Comparison of ENCODE assay signal across 24 cellular contexts in genomic region chr12:16674885-16675284, GRCh38.
"Had no signal": no experiment of that assay in that cellular context is flagged by ENCODE, and none has a peak within 500 bp of the region (broad histone marks: within the 10 kb centered on the region; RNA-seq: fewer than 3 reads in every experiment).

No MANE protein-coding gene starts in this region.

- H3K27ac ChIP-seq: SJSA1 had no signal

- H3K27me3 ChIP-seq: MG63, SJSA1 had no signal

- DNase-seq: activated CD4-positive, alpha-beta T cell treated with anti-CD3 and anti-CD28 coated beads for 48 hours; activated CD4-positive, alpha-beta T cell treated with anti-CD3 and anti-CD28 coated beads, Interleukin-2, amount 50 U/mL, for 48 hours; activated CD4-positive, CD25-positive, alpha-beta regulatory T cell treated with anti-CD3 and anti-CD28 coated beads, Interleukin-2, amount 50 U/mL, for 72 hours; activated gamma-delta T cell; activated naive CD4-positive, alpha-beta T cell treated with anti-CD3 and anti-CD28 coated beads for 36 hours; activated T-cell treated with anti-CD3 and anti-CD28 coated beads, Interleukin-2, amount 50 U/mL, for 48 hours; amygdala; cerebellar nuclear complex; MG63; NCI-H1105 treated with DMSO at 0.1 percent for 48 hours; NCI-H1436 treated with DMSO at 0.1 percent for 48 hours; NCI-H187; NCI-H2081; NCI-H510A treated with DMSO at 0.1 percent for 48 hours; NCI-H69; NK-92 treated with Interleukin-12 subunit alpha and Interleukin-12 subunit beta, amount 100 ng/mL, for 24 hours; SHP77; T-helper 17 cell; T-helper 9 cell had no signal

- ATAC-seq: activated T-helper 17 cell treated with anti-CD3 and anti-CD28 coated beads, Interleukin-2, amount 50 U/mL, for 72 hours; T-helper 17 cell; WTC11 had no signal

- H3K36me3 ChIP-seq: MG63, SJSA1 had no signal

- H3K9me3 Mint-ChIP-seq: activated T-helper 17 cell treated with anti-CD3 and anti-CD28 coated beads, Interleukin-2, amount 50 U/mL, for 72 hours; WTC11 had no signal

- H3K27me3 Mint-ChIP-seq: activated naive CD8-positive, alpha-beta T cell; activated T-helper 17 cell treated with anti-CD3 and anti-CD28 coated beads, Interleukin-2, amount 50 U/mL, for 72 hours; T-helper 17 cell had no signal

- FAIRE-seq: RCC 7860 had no signal

- H3K4me3 Mint-ChIP-seq: activated naive CD4-positive, alpha-beta T cell treated with anti-CD3 and anti-CD28 coated beads for 36 hours; activated naive CD8-positive, alpha-beta T cell; activated T-helper 17 cell treated with anti-CD3 and anti-CD28 coated beads, Interleukin-2, amount 50 U/mL, for 72 hours; T-helper 17 cell; WTC11 had no signal

- H3K4me1 Mint-ChIP-seq: activated T-helper 17 cell treated with anti-CD3 and anti-CD28 coated beads, Interleukin-2, amount 50 U/mL, for 72 hours; T-helper 17 cell had no signal

- H3K27ac Mint-ChIP-seq: activated naive CD4-positive, alpha-beta T cell treated with anti-CD3 and anti-CD28 coated beads for 36 hours; activated naive CD8-positive, alpha-beta T cell; activated T-helper 17 cell treated with anti-CD3 and anti-CD28 coated beads, Interleukin-2, amount 50 U/mL, for 72 hours; T-helper 17 cell; WTC11 had no signal

- H3K36me3 Mint-ChIP-seq: activated naive CD8-positive, alpha-beta T cell; WTC11 had no signal

- H3K9me3 ChIP-seq: MG63, SJSA1 had no signal

- H3K4me1 ChIP-seq: SJSA1 had no signal

- H3K4me3 ChIP-seq: MG63, SJSA1 had no signal
